35 cellular contexts compared by ENCODE assay signal in the genomic region with DNA sequence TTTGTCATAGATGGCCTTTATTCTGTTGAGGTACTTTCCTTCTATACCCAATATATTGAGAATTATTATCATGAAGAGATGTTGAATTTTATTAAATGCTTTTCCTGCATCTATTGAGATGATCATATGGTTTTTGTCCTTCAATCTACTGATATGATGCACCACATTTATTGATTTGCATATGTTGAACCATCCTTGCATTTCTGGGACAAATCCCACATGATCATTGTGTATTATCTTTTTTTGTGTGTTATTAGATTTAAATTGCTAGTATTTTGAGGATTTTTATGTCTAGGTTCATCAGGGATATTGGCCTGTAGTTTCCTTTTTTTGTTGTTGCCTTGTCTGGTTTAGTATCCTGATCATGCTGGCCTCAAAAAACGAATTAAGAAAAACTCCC.
"Had no signal": no experiment of that assay in that cellular context is flagged by ENCODE, and none has a peak within 500 bp of the region (broad histone marks: within the 10 kb centered on the region; RNA-seq: fewer than 3 reads in every experiment).

No MANE protein-coding gene starts in this region.

- H3K9me3 ChIP-seq: MG63 had no signal

- H3K4me3 ChIP-seq: MG63 had no signal

- H3K36me3 ChIP-seq: MG63 had no signal

- DNase-seq: Karpas-422, Kasumi-1, MG63, MM.1S, MV-4-11, NCI-H1048, NCI-H1092, NCI-H1092 treated with DMSO at 0.1 percent for 48 hours, NCI-H1105, NCI-H1105 treated with DMSO at 0.1 percent for 48 hours, NCI-H1417, NCI-H1417 treated with DMSO at 0.1 percent for 48 hours, NCI-H1436, NCI-H1436 treated with DMSO at 0.1 percent for 48 hours, NCI-H146, NCI-H1694, NCI-H1694 treated with DMSO at 0.1 percent for 48 hours, NCI-H187, NCI-H187 treated with DMSO at 0.1 percent for 48 hours, NCI-H1930, NCI-H2029, NCI-H2029 treated with DMSO at 0.1 percent for 48 hours, NCI-H2081, NCI-H2081 treated with DMSO at 0.1 percent for 48 hours, NCI-H2107, NCI-H2171, NCI-H2171 treated with DMSO at 0.1 percent for 48 hours, NCI-H2227 treated with DMSO at 0.1 percent for 48 hours, NCI-H226, NCI-H345, NCI-H446, NCI-H446 treated with DMSO at 0.1 percent for 48 hours, NCI-H510A, NCI-H510A treated with DMSO at 0.1 percent for 48 hours, NCI-H524 had no signal
